In the genomic region with DNA sequence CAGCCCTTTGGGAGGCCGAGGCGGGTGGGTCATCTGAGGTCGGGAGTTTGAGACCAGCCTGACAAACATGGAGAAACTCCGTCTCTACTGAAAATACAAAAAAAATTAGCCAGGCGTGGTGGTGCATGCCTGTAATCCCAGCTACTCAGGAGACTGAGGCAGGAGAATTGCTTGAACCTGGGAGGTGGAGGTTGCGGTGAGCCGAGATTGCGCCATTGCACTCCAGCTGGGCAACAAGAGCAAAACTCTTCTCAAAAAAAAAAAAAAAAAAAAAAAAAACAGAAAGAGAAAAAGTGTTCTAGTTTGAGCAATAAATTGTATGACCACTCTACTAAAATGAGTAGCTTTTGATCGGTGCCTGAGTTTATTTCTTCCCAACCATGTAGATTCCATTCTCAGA, we compare ENCODE assay signal across 1 cellular context. TPM values are rescaled to one million over a fixed set of nuclear protein-coding genes. Genes with fewer than 3 reads are reported as not detected.
"Had no signal": no experiment of that assay in that cellular context is flagged by ENCODE, and none has a peak within 500 bp of the region (broad histone marks: within the 10 kb centered on the region; RNA-seq: fewer than 3 reads in every experiment).

No MANE protein-coding gene starts in this region.

RNA-seq across cellular contexts. Expression of a gene that starts 40.2 kb away (rescaled TPM):
- total RNA-seq: body of pancreas had no signal
